9 cellular contexts compared by ENCODE assay signal in the genomic region with DNA sequence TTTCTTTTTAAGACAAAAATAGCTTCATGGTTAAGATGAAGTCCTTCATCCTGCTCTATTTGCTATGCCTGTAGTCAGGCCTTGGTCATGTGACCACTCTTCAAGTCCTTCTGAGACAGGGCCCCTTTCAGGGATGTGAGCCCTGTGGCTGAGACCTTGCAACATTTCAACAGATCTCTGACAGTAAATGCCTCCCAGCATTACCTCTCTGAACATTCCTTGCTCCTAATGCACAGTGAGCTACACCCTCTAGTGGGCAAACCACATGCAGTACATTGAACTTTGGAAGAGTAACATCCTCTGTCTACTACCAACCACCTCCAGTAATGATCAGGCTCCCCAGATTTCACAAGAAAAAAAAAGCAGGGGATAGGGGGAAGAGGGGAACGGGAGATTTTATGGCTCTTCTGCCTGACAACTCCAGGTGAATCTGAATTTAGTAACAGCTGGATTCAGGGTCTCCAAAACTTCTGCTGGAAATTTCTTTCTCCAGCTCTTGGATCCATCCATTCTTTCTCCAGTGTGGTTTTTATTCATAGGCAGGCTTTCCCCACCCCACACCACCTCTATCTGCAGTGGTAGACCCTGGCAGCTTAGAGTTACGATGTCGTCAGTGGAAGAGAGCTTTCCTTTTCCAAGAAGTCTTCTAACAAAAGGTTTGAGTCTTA. TPM values are rescaled to one million over a fixed set of nuclear protein-coding genes. Genes with fewer than 3 reads are reported as not detected.
DNase-seq lines count a peak whose midpoint lies in the region; ATAC-seq and TF ChIP-seq lines count a peak whose summit lies in the region.
"Had no signal": no experiment of that assay in that cellular context is flagged by ENCODE, and none has a peak within 500 bp of the region (broad histone marks: within the 10 kb centered on the region; RNA-seq: fewer than 3 reads in every experiment).

No MANE protein-coding gene starts in this region.

- H3K4me2 ChIP-seq in SK-N-SH: no peak overlapping the region

- H3K4me1 ChIP-seq in HEK293 (ENCODE audit: control insufficient read depth, insufficient read depth, low read length) (no peaks in the 10 kb centered on the region), SK-N-SH (ENCODE audit: control insufficient read depth in 1 of 2, insufficient read depth in 2 of 2, low read depth in 1 of 2, low read length in 1 of 2) (no peaks in the 10 kb centered on the region)
- H3K4me1 ChIP-seq in naive thymus-derived CD4-positive, alpha-beta T cell (ENCODE audit: control insufficient read depth in 2 of 2, insufficient read depth in 2 of 2, low read length in 2 of 2): peaks cover 0 to 5% of the 10 kb centered on the region in 2 donors

- no peaks in the 10 kb centered on the region for H4K20me1 ChIP-seq in SK-N-SH (ENCODE audit: insufficient read depth)

- POLR2A ChIA-PET in AG04449 (lab: Yijun Ruan, JAX) (no interaction called here), HEK293 (lab: Yijun Ruan, JAX) (no interaction called here), SK-N-SH (lab: Yijun Ruan, JAX) (no interaction called here)
- POLR2A ChIA-PET in naive thymus-derived CD4-positive, alpha-beta T cell (lab: Charles Lee): interaction anchor here (1.3 kb wide), 1 partner anchor 10 kb away, joined by 5 read pairs; no protein-coding TSS in a partner anchor

- TF ChIP-seq CTCF in AG04449 (IDR thresholded peaks at IDR 0.05; ENCODE audit: insufficient read depth, low read length, missing control alignments) (peak; percentile 83), GM10266 (IDR thresholded peaks at IDR 0.05; ENCODE audit: control insufficient read depth, insufficient read depth, low read depth, missing control alignments) (peak; percentile 63), HEK293 (tag by site-specific recombination; IDR thresholded peaks at IDR 0.05) (peak; percentile 47; the same call in 1 of the 2 replicates), SK-N-SH (IDR thresholded peaks at IDR 0.05) (peak; percentile 66)

- WGBS in SK-N-SH (ENCODE audit: low lambda C conversion rate): 51% methylated on average over 3 of the region's 3 CpGs

- H3K79me2 ChIP-seq in SK-N-SH (ENCODE audit: insufficient read depth): no peaks in the 10 kb centered on the region

- no peaks in the 10 kb centered on the region for H3K27me3 Mint-ChIP-seq in naive thymus-derived CD4-positive, alpha-beta T cell
- H3K27me3 Mint-ChIP-seq: IgD-negative memory B cell had no signal

- H3K9me2 ChIP-seq in SK-N-SH: no peaks in the 10 kb centered on the region

- no peak overlapping the region for H2AFZ ChIP-seq in SK-N-SH (ENCODE audit: low read depth)

- H3K36me3 Mint-ChIP-seq in naive thymus-derived CD4-positive, alpha-beta T cell: peaks cover 5 to 34% (median 23%) of the 10 kb centered on the region in 5 donors

- H3K27me3 ChIP-seq in SK-N-SH (ENCODE audit: insufficient read depth): no peaks in the 10 kb centered on the region
- no peaks in the 10 kb centered on the region for H3K27me3 ChIP-seq in naive thymus-derived CD4-positive, alpha-beta T cell (ENCODE audit: control insufficient read depth in 2 of 2, insufficient read depth in 2 of 2, low read length in 2 of 2)

- CTCF ChIA-PET in AG04449 (lab: Yijun Ruan, JAX): interaction anchor here (0.7 to 4.6 kb wide), 23 partner anchors 8 to 518 kb away, joined by 3 to 38 read pairs (median 5); partner anchors contain the start of gene FBXO38
- CTCF ChIA-PET in HEK293 (lab: Yijun Ruan, JAX): interaction anchor here (0.6 to 5.6 kb wide), 45 partner anchors 8 to 1215 kb away, joined by 3 to 59 read pairs (median 4); partner anchors contain the start of genes SPINK14 and SPINK7
- CTCF ChIA-PET in SK-N-SH (lab: Yijun Ruan, JAX): interaction anchor here (0.6 to 3.3 kb wide), 48 partner anchors 8 to 592 kb away, joined by 3 to 24 read pairs (median 3); partner anchors contain the start of genes ADRB2 and FBXO38
- CTCF ChIA-PET in naive thymus-derived CD4-positive, alpha-beta T cell (lab: Charles Lee): interaction anchor here (0.9 to 1.6 kb wide), 4 partner anchors 10 to 195 kb away, joined by 3 to 9 read pairs (median 4); no protein-coding TSS in a partner anchor

- H3F3A ChIP-seq in SK-N-SH (replicated peaks; ENCODE audit: insufficient read depth): no peaks in the 10 kb centered on the region

- peak; percentile 84 for ATAC-seq in naive thymus-derived CD4-positive, alpha-beta T cell

- H3K27ac Mint-ChIP-seq in naive thymus-derived CD4-positive, alpha-beta T cell: no peak overlapping the region
- H3K27ac Mint-ChIP-seq: IgD-negative memory B cell had no signal

- no peak overlapping the region for H3K4me3 Mint-ChIP-seq in naive thymus-derived CD4-positive, alpha-beta T cell
- H3K4me3 Mint-ChIP-seq: IgD-negative memory B cell had no signal

- no peak overlapping the region for H3K4me3 ChIP-seq in AG04449 (ENCODE audit: low read depth, low read length)
- H3K4me3 ChIP-seq in HEK293 (ENCODE audit: low read depth, low read length): no peak overlapping the region
- H3K4me3 ChIP-seq in SK-N-SH (ENCODE audit: low read depth in 2 of 2, low read length in 1 of 2): no peak overlapping the region
- no peak overlapping the region for H3K4me3 ChIP-seq in naive thymus-derived CD4-positive, alpha-beta T cell (ENCODE audit: low read length)

- no peak for DNase-seq in AG04449 (ENCODE audit: low read depth, low spot score)
- DNase-seq in GM10266 (ENCODE audit: extremely low spot score): peak; percentile 19
- DNase-seq in M059J (ENCODE audit: low read depth): peak; percentile 46
- peak; percentile 31 for DNase-seq in SK-N-SH
- peak; percentile 33 for DNase-seq in epithelial cell of prostate (ENCODE audit: low read depth, low spot score)
- peak in 6 of 9 donors; percentile 20 to 38 (median 24) for DNase-seq in naive thymus-derived CD4-positive, alpha-beta T cell
- DNase-seq in cortex of kidney (lab: John Stamatoyannopoulos, UW): no peak

- no peaks in the 10 kb centered on the region for H3K9me3 ChIP-seq in HEK293 (ENCODE audit: control insufficient read depth, insufficient read depth, low read depth, low read length)
- no peaks in the 10 kb centered on the region for H3K9me3 ChIP-seq in SK-N-SH
- H3K9me3 ChIP-seq in naive thymus-derived CD4-positive, alpha-beta T cell (ENCODE audit: control insufficient read depth in 2 of 3, low read length in 3 of 3): no peaks in the 10 kb centered on the region

- peaks cover 0 to 16% (median 11%) of the 10 kb centered on the region in 7 donors for H3K4me1 Mint-ChIP-seq in naive thymus-derived CD4-positive, alpha-beta T cell
- H3K4me1 Mint-ChIP-seq: IgD-negative memory B cell had no signal

- no peak overlapping the region for H3K9ac ChIP-seq in SK-N-SH

- H3K27ac ChIP-seq in HEK293 (ENCODE audit: extremely low read depth, low read depth, low read length) (no peak overlapping the region), SK-N-SH (ENCODE audit: low read depth in 2 of 2, low read length in 1 of 2) (no peak overlapping the region), epithelial cell of prostate (no peak overlapping the region)
- no peak overlapping the region for H3K27ac ChIP-seq in naive thymus-derived CD4-positive, alpha-beta T cell (ENCODE audit: low read depth, low read length)

- peaks cover 0 to 11% (median 6%) of the 10 kb centered on the region in 11 donors for H3K9me3 Mint-ChIP-seq in naive thymus-derived CD4-positive, alpha-beta T cell

- no peak for TF ChIP-seq EP300 in SK-N-SH (IDR thresholded peaks at IDR 0.05; ENCODE audit: borderline replicate concordance in 1 of 2, low read depth in 1 of 2, low read length in 1 of 2)

- H3K36me3 ChIP-seq in HEK293 (ENCODE audit: control insufficient read depth in 2 of 2, insufficient read depth in 1 of 2, low read length in 2 of 2): peaks cover 0 to 3% of the 10 kb centered on the region in 2 experiments; a peak in 1 of 3 replicates
- peaks cover 0 to 4% of the 10 kb centered on the region in 2 experiments for H3K36me3 ChIP-seq in SK-N-SH (replicated peaks in 1 of 2; ENCODE audit: control insufficient read depth in 1 of 2, insufficient read depth in 2 of 2, low read length in 1 of 2)
- peaks cover 0 to 9% (median 0%) of the 10 kb centered on the region in 3 experiments for H3K36me3 ChIP-seq in naive thymus-derived CD4-positive, alpha-beta T cell (ENCODE audit: control insufficient read depth in 2 of 3, insufficient read depth in 3 of 3, low read length in 3 of 3)

- TF ChIP-seq RAD21 in SK-N-SH (IDR thresholded peaks at IDR 0.05; ENCODE audit: low read length): peak; percentile 82

- intact Hi-C loops in naive thymus-derived CD4-positive, alpha-beta T cell (cut with micrococcal nuclease): loop anchor here (1.0 to 5.0 kb wide), 4 partner anchors 63 to 518 kb away; partner anchors contain the start of gene SPINK7 (in 1 of the 2)

TF ChIP-seq in SK-N-SH, 30 proteins besides CTCF, POLR2A, EP300 and RAD21 (continues in another document):
- TF ChIP-seq EZH2phosphoT487 (IDR thresholded peaks at IDR 0.05; ENCODE audit: borderline replicate concordance, low read depth) (no peak), FOXJ3 (CRISPR knock-in tag; IDR thresholded peaks at IDR 0.05) (no peak), USF2 (IDR thresholded peaks at IDR 0.05; ENCODE audit: borderline replicate concordance, low read depth, low read length) (no peak)

RNA-seq across cellular contexts. Expression of gene FBXO38, which starts 8.9 kb away (rescaled TPM):
- 32.7 and 38.7 TPM in 2 replicates for total RNA-seq in M059J (2014; rRNA removed; shearing (Covaris generic))
- polyA plus RNA-seq in SK-N-SH (2012; rRNA removed): 15.3 and 15.5 TPM in 2 replicates
- polyA plus RNA-seq in SK-N-SH (2012; cell fraction: cytosol; rRNA removed): 11.9 and 12.3 TPM in 2 replicates
- 21.9 and 46.5 TPM in 2 replicates for polyA plus RNA-seq in SK-N-SH (2012; cell fraction: nucleus; rRNA removed)
- 10 to 100 TPM; 59.2 to 80.0 (median 65.6) TPM for total RNA-seq in naive thymus-derived CD4-positive, alpha-beta T cell
- polyA plus RNA-seq in naive thymus-derived CD4-positive, alpha-beta T cell: 10 to 100 TPM; 16.7 to 23.4 TPM

RNA-seq across cellular contexts. Expression of gene SPINK9, which starts 39.5 kb away (rescaled TPM):
- not detected in 2 replicates for total RNA-seq in M059J (2014; rRNA removed; shearing (Covaris generic))
- not detected in 2 replicates for polyA plus RNA-seq in SK-N-SH (2012; rRNA removed)
- polyA plus RNA-seq in SK-N-SH (2012; cell fraction: cytosol; rRNA removed): not detected in 2 replicates
- not detected in 2 replicates for polyA plus RNA-seq in SK-N-SH (2012; cell fraction: nucleus; rRNA removed)
- not detected for total RNA-seq in naive thymus-derived CD4-positive, alpha-beta T cell
- 1 to 10 TPM in 1 of 2 donors, not detected in 1; 1.0 TPM for polyA plus RNA-seq in naive thymus-derived CD4-positive, alpha-beta T cell
- polyA plus RNA-seq: IgD-negative memory B cell had no signal

Comparison
In these comparisons a context has a peak if more than half of its experiments do, and no peak if none do; other contexts are left out.
1. DNase-seq: peak in GM10266 (single experiment), M059J (single experiment), SK-N-SH (single experiment), epithelial cell of prostate (single experiment) and naive thymus-derived CD4-positive, alpha-beta T cell (6 of 9); none in AG04449 (single experiment) and cortex of kidney (single experiment).
2. Peak in every context shown above with its lines, with median percentiles within 50 percentile points of each other: CTCF ChIP-seq.